1 cellular context compared by ENCODE assay signal in the genomic region with DNA sequence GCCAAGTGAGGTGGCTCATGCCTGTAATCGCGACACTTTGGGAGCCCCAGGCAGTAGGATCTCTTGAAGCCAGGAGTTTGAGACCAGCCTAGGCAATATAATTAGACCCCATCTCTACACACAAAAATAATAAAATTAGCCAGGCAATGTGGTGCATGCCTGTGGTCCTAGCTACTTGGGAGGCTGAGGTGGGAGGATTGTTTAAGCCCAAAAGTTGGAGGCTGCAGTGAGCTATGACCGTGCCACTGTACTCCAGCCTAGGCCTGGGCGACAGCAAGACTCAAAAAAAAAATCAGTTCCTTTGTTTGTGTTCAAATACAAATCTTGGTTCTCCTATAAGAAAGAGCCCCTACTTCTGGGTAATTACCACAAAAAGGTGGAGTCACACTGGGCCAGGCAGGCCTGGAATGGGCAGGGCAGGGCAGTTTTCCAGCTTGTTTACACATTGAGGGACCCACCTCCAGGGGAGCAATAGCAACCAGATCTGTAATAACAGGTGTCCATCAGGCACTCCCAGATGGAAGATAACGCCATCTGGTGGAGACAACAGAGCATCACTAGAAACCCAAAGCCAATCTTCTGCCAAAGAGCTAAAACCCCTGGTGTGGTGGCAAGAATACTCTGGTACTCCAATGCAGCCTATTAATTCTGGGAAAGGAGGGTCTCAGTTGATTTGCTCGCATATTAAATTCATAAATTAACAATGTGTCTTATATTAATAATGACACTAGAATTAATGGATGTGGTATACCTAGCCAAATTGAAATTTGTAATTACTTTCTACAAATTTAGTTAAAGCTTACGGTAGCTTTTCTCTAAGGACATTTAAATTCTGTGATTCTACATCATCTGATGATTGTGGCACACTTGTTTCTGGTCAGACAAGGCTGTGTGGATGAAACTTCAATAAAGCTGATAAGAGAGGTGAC.
TF ChIP-seq lines count a peak whose summit lies in the region.

No MANE protein-coding gene starts in this region.

TF ChIP-seq in K562, 482 proteins besides CTCF, POLR2A, EP300 and RAD21 (continued from another document and continues in another):
- TF ChIP-seq, protein P1, sequence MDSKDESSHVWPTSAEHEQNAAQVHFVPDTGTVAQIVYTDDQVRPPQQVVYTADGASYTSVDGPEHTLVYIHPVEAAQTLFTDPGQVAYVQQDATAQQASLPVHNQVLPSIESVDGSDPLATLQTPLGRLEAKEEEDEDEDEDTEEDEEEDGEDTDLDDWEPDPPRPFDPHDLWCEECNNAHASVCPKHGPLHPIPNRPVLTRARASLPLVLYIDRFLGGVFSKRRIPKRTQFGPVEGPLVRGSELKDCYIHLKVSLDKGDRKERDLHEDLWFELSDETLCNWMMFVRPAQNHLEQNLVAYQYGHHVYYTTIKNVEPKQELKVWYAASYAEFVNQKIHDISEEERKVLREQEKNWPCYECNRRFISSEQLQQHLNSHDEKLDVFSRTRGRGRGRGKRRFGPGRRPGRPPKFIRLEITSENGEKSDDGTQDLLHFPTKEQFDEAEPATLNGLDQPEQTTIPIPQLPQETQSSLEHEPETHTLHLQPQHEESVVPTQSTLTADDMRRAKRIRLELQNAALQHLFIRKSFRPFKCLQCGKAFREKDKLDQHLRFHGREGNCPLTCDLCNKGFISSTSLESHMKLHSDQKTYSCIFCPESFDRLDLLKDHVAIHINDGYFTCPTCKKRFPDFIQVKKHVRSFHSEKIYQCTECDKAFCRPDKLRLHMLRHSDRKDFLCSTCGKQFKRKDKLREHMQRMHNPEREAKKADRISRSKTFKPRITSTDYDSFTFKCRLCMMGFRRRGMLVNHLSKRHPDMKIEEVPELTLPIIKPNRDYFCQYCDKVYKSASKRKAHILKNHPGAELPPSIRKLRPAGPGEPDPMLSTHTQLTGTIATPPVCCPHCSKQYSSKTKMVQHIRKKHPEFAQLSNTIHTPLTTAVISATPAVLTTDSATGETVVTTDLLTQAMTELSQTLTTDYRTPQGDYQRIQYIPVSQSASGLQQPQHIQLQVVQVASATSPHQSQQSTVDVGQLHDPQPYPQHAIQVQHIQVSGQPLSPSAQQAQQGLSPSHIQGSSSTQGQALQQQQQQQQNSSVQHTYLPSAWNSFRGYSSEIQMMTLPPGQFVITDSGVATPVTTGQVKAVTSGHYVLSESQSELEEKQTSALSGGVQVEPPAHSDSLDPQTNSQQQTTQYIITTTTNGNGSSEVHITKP (IDR thresholded peaks at IDR 0.05; ENCODE audit: partially characterized antibody): no peak
- TF ChIP-seq NONO (IDR thresholded peaks at IDR 0.05; ENCODE audit: low read depth in 2 of 2, low read length in 1 of 2): no peak
- no peak for TF ChIP-seq TSC22D4 (tag; IDR thresholded peaks at IDR 0.05)
- TF ChIP-seq, protein P2, sequence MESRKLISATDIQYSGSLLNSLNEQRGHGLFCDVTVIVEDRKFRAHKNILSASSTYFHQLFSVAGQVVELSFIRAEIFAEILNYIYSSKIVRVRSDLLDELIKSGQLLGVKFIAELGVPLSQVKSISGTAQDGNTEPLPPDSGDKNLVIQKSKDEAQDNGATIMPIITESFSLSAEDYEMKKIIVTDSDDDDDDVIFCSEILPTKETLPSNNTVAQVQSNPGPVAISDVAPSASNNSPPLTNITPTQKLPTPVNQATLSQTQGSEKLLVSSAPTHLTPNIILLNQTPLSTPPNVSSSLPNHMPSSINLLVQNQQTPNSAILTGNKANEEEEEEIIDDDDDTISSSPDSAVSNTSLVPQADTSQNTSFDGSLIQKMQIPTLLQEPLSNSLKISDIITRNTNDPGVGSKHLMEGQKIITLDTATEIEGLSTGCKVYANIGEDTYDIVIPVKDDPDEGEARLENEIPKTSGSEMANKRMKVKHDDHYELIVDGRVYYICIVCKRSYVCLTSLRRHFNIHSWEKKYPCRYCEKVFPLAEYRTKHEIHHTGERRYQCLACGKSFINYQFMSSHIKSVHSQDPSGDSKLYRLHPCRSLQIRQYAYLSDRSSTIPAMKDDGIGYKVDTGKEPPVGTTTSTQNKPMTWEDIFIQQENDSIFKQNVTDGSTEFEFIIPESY (CRISPR knock-in tag; IDR thresholded peaks at IDR 0.05): 0 out of 2 replicates have a peak, but pooled peaks have one; percentile 16
- TF ChIP-seq HDAC6 (IDR thresholded peaks at IDR 0.05; ENCODE audit: low read depth, low read length): no peak
- TF ChIP-seq ESRRA (IDR thresholded peaks at IDR 0.05; ENCODE audit: borderline replicate concordance, low read depth): no peak
- TF ChIP-seq, protein P3, sequence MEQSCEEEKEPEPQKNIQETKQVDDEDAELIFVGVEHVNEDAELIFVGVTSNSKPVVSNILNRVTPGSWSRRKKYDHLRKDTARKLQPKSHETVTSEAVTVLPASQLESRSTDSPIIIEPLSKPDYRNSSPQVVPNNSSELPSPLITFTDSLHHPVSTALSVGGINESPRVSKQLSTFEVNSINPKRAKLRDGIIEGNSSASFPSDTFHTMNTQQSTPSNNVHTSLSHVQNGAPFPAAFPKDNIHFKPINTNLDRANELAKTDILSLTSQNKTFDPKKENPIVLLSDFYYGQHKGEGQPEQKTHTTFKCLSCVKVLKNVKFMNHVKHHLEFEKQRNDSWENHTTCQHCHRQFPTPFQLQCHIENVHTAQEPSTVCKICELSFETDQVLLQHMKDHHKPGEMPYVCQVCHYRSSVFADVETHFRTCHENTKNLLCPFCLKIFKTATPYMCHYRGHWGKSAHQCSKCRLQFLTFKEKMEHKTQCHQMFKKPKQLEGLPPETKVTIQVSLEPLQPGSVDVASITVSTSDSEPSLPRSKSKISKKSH (CRISPR knock-in tag; IDR thresholded peaks at IDR 0.05): no peak
- TF ChIP-seq ETV1 (tag; conservative IDR thresholded peaks at IDR 0.05; ENCODE audit: low read depth): no peak
- TF ChIP-seq, protein P4, sequence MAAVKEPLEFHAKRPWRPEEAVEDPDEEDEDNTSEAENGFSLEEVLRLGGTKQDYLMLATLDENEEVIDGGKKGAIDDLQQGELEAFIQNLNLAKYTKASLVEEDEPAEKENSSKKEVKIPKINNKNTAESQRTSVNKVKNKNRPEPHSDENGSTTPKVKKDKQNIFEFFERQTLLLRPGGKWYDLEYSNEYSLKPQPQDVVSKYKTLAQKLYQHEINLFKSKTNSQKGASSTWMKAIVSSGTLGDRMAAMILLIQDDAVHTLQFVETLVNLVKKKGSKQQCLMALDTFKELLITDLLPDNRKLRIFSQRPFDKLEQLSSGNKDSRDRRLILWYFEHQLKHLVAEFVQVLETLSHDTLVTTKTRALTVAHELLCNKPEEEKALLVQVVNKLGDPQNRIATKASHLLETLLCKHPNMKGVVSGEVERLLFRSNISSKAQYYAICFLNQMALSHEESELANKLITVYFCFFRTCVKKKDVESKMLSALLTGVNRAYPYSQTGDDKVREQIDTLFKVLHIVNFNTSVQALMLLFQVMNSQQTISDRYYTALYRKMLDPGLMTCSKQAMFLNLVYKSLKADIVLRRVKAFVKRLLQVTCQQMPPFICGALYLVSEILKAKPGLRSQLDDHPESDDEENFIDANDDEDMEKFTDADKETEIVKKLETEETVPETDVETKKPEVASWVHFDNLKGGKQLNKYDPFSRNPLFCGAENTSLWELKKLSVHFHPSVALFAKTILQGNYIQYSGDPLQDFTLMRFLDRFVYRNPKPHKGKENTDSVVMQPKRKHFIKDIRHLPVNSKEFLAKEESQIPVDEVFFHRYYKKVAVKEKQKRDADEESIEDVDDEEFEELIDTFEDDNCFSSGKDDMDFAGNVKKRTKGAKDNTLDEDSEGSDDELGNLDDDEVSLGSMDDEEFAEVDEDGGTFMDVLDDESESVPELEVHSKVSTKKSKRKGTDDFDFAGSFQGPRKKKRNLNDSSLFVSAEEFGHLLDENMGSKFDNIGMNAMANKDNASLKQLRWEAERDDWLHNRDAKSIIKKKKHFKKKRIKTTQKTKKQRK (IDR thresholded peaks at IDR 0.05; ENCODE audit: borderline replicate concordance, low read depth, low read length): no peak
- TF ChIP-seq HNRNPLL (IDR thresholded peaks at IDR 0.05; ENCODE audit: low read depth, low read length, poor library complexity, severe bottlenecking): no peak
- 0 out of 2 replicates have a peak, but pooled peaks have one; percentile 17 for TF ChIP-seq L3MBTL2 (IDR thresholded peaks at IDR 0.05)
- no peak for TF ChIP-seq MYBL2 (IDR thresholded peaks at IDR 0.05; ENCODE audit: low read depth)
- TF ChIP-seq MYBL2 (CRISPR knock-in tag; IDR thresholded peaks at IDR 0.05; ENCODE audit: borderline replicate concordance): no peak
- no peak for TF ChIP-seq NFXL1 (CRISPR knock-in tag; IDR thresholded peaks at IDR 0.05)
- TF ChIP-seq STAT5B (CRISPR knock-in tag; IDR thresholded peaks at IDR 0.05): no peak
- no peak for TF ChIP-seq SNIP1 (IDR thresholded peaks at IDR 0.05; ENCODE audit: low read depth)
- TF ChIP-seq ZBTB8A (IDR thresholded peaks at IDR 0.05; ENCODE audit: partially characterized antibody): no peak
- TF ChIP-seq PHB (CRISPR knock-in tag; IDR thresholded peaks at IDR 0.05): no peak
- TF ChIP-seq DACH1 (IDR thresholded peaks at IDR 0.05; ENCODE audit: partially characterized antibody): peak; percentile 31
- no peak for TF ChIP-seq RHOXF2B (CRISPR knock-in tag; conservative IDR thresholded peaks at IDR 0.05)
- no peak for TF ChIP-seq COPS2 (conservative IDR thresholded peaks at IDR 0.05)
- TF ChIP-seq ZBTB17 (CRISPR knock-in tag; IDR thresholded peaks at IDR 0.05): 0 out of 2 replicates have a peak, but pooled peaks have one; percentile 42
- TF ChIP-seq XRCC5 (IDR thresholded peaks at IDR 0.05; ENCODE audit: low read depth, low read length): peak; percentile 53; the same call in 1 of the 2 replicates
- no peak for TF ChIP-seq ATF1 (CRISPR knock-in tag; IDR thresholded peaks at IDR 0.05)
- TF ChIP-seq ATF1 (tag; IDR thresholded peaks at IDR 0.05): no peak
- TF ChIP-seq TCFL5 (CRISPR knock-in tag; conservative IDR thresholded peaks at IDR 0.05): no peak
- TF ChIP-seq, protein P5, sequence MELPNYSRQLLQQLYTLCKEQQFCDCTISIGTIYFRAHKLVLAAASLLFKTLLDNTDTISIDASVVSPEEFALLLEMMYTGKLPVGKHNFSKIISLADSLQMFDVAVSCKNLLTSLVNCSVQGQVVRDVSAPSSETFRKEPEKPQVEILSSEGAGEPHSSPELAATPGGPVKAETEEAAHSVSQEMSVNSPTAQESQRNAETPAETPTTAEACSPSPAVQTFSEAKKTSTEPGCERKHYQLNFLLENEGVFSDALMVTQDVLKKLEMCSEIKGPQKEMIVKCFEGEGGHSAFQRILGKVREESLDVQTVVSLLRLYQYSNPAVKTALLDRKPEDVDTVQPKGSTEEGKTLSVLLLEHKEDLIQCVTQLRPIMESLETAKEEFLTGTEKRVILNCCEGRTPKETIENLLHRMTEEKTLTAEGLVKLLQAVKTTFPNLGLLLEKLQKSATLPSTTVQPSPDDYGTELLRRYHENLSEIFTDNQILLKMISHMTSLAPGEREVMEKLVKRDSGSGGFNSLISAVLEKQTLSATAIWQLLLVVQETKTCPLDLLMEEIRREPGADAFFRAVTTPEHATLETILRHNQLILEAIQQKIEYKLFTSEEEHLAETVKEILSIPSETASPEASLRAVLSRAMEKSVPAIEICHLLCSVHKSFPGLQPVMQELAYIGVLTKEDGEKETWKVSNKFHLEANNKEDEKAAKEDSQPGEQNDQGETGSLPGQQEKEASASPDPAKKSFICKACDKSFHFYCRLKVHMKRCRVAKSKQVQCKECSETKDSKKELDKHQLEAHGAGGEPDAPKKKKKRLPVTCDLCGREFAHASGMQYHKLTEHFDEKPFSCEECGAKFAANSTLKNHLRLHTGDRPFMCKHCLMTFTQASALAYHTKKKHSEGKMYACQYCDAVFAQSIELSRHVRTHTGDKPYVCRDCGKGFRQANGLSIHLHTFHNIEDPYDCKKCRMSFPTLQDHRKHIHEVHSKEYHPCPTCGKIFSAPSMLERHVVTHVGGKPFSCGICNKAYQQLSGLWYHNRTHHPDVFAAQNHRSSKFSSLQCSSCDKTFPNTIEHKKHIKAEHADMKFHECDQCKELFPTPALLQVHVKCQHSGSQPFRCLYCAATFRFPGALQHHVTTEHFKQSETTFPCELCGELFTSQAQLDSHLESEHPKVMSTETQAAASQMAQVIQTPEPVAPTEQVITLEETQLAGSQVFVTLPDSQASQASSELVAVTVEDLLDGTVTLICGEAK (IDR thresholded peaks at IDR 0.05): no peak
- TF ChIP-seq, protein P5 (CRISPR knock-in tag; IDR thresholded peaks at IDR 0.05): no peak
- TF ChIP-seq DMBX1 (CRISPR knock-in tag; IDR thresholded peaks at IDR 0.05; ENCODE audit: borderline replicate concordance): peak; percentile 46; the same call in 1 of the 2 replicates
- TF ChIP-seq ZNF644 (tag; IDR thresholded peaks at IDR 0.05; ENCODE audit: low read depth): no peak
- TF ChIP-seq, protein P6, sequence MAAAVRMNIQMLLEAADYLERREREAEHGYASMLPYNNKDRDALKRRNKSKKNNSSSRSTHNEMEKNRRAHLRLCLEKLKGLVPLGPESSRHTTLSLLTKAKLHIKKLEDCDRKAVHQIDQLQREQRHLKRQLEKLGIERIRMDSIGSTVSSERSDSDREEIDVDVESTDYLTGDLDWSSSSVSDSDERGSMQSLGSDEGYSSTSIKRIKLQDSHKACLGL (CRISPR knock-in tag; IDR thresholded peaks at IDR 0.05; ENCODE audit: borderline replicate concordance, poor library complexity, severe bottlenecking): no peak
